8 cellular contexts compared by ENCODE assay signal in the genomic region with DNA sequence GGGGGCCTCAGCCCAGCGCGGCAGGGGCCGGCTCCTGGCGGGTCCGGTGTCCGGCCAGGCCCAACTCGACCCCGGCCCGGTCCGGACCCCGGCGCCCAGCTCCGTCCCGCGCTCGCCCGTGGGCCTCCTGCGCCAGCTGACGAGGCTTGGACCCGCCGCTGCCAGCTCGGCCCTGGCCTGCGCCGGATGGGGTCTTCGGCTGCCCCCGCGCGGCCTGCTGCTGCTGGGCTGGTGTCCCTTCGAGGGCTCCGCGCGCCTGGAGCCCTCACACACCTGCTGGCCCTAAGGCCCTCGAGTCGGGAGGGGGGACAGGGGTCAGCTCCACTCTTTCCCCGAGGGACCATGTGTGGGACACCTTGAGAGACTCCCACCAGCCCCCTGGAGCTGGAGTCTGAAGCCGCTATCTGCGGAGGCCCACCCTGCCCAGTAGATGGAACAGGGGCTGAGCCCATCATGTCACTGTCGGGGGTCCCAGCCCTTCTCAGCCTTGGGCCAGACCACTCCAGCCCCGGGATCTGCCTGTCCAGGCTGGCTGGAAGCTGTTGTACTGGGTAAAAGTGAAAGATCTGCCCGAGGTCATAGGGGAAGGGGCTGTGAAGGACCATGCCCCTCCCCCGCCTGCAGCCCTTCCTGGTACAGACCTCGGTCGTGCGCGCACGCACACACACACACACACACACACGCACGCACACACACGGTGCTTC. TPM values are rescaled to one million over a fixed set of nuclear protein-coding genes. Genes with fewer than 3 reads are reported as not detected.
A peak's percentile ranks its signal among the peaks of the same experiment; 100 is the strongest.
DNase-seq lines count a peak whose midpoint lies in the region; ATAC-seq and TF ChIP-seq lines count a peak whose summit lies in the region.

No MANE protein-coding gene starts in this region.

- 3 to 13% methylated on average over 37 to 39 of the region's 49 CpGs for WGBS in mesodermal cell (ENCODE audit: insufficient coverage in 2 of 2), 2 experiments

- TF ChIP-seq POLR2A in vagina (IDR thresholded peaks at IDR 0.05): no peak

- peaks cover 18% of the 10 kb centered on the region for H3K4me1 ChIP-seq in mesodermal cell (ENCODE audit: control insufficient read depth, insufficient read depth, low read length, poor library complexity, severe bottlenecking)
- peaks cover 41% of the 10 kb centered on the region for H3K4me1 ChIP-seq in vagina

- H3K9me3 ChIP-seq in mesodermal cell (ENCODE audit: control insufficient read depth, low read length) (no peaks in the 10 kb centered on the region), vagina (no peaks in the 10 kb centered on the region)

- peak; percentile 2 for TF ChIP-seq CTCF in cardiac fibroblast (IDR thresholded peaks at IDR 0.05; ENCODE audit: low read depth, low read length)
- no peak for TF ChIP-seq CTCF in vagina (IDR thresholded peaks at IDR 0.05)

- ATAC-seq in HG03521 (IDR thresholded peaks at IDR 0.05; ENCODE audit: unreplicated experiment) (peak; percentile 6), GM21526 (IDR thresholded peaks at IDR 0.05; ENCODE audit: low FRiP score, unreplicated experiment) (no peak)

- H3K4me3 ChIP-seq in cardiac fibroblast (replicated peaks in 1 of 2; ENCODE audit: low read depth in 2 of 2, low read length in 2 of 2) (no peak overlapping the region), mesodermal cell (ENCODE audit: extremely low read depth, insufficient read depth, low read length, poor library complexity, severe bottlenecking) (peak overlapping the region; percentile 5), vagina (peak overlapping the region; percentile 61 to 73)

- intact Hi-C loops in vagina (cut with DNase I): loop anchor here (1.0 to 5.0 kb wide), 2 partner anchors 60 to 184 kb away; no protein-coding TSS in a partner anchor

- H3K36me3 ChIP-seq in mesodermal cell (ENCODE audit: control insufficient read depth, insufficient read depth, low read length) (peaks cover 10% of the 10 kb centered on the region), vagina (no peaks in the 10 kb centered on the region)

- DNase-seq in NCI-H82 (lab: John Stamatoyannopoulos, UW): peak; percentile 49
- DNase-seq in NCI-H82 treated with DMSO at 0.1 percent for 48 hours (lab: John Stamatoyannopoulos, UW; ENCODE audit: unreplicated experiment): no peak
- DNase-seq in cardiac fibroblast (ENCODE audit: low read depth in 2 of 2): peak in 1 of 2 donors; percentile 48
- DNase-seq in vagina (ENCODE audit: extremely low spot score in 2 of 2): no peak
- no peak for DNase-seq in AML-193 (lab: John Stamatoyannopoulos, UW)

- H3K27ac ChIP-seq in mesodermal cell (ENCODE audit: low read depth, low read length, severe bottlenecking): peak overlapping the region; percentile 59
- H3K27ac ChIP-seq in vagina: peak overlapping the region; percentile 95

- no peaks in the 10 kb centered on the region for H3K27me3 ChIP-seq in vagina

RNA-seq across cellular contexts. Expression of gene CDKN1C, which starts 0.8 kb away (rescaled TPM):
- polyA plus RNA-seq in mesodermal cell (2013, experiment 1 of 2): 126 TPM
- 129 TPM for polyA plus RNA-seq in mesodermal cell (2013, experiment 2 of 2)
- total RNA-seq in vagina: 67.3 TPM

RNA-seq across cellular contexts. Expression of gene PHLDA2, which starts 42.9 kb away (rescaled TPM):
- 66.5 TPM for polyA plus RNA-seq in mesodermal cell (2013, experiment 1 of 2)
- polyA plus RNA-seq in mesodermal cell (2013, experiment 2 of 2): 50.0 TPM
- total RNA-seq in vagina: 43.5 TPM

Comparison
In these comparisons a context has a peak if more than half of its experiments do, and no peak if none do; other contexts are left out.
1. H3K4me3 ChIP-seq: peak in mesodermal cell (single experiment) and vagina (2 of 2); none in cardiac fibroblast (0 of 2).